Comparison of ENCODE assay signal across 11 cellular contexts in the genomic region with DNA sequence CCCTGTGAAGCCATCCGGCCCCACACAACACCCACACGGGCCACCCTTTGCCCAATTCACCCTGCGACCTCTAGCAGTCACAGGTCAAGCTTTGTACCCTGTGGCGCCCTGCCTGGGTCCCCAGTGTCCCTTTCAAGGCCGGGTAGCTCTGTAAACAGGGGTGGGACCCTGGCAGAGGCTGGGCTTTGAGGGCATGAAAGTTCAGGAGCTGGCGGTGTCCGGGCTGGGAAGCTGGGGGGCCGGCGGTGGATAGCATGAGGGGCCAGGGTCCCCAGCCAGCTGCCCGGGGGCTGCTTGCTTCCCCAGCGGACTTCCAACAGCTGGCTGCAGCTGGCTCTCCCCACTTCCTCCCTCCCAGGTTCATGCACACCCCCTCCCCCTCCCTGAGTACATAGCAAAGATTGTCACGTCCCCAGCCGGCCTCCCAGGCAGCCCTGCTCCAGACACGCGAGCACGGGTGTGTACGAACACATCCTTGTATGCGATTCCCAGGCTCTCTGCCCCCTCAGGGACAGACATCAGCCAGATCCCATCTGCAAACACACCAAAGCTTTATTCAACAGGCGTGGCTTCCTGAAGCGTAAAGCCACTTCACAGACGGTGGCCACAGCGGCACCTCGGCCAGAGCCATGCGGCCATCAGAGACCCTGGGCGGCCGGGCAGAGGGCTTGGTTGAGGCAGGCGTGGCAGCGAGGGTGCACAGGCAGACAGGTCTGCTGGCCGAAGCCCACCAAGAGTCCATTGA. TPM values are rescaled to one million over a fixed set of nuclear protein-coding genes. Genes with fewer than 3 reads are reported as not detected.
A peak's percentile ranks its signal among the peaks of the same experiment; 100 is the strongest.
DNase-seq lines count a peak whose midpoint lies in the region; ATAC-seq and TF ChIP-seq lines count a peak whose summit lies in the region.
"Had no signal": no experiment of that assay in that cellular context is flagged by ENCODE, and none has a peak within 500 bp of the region (broad histone marks: within the 10 kb centered on the region; RNA-seq: fewer than 3 reads in every experiment).

No MANE protein-coding gene starts in this region.

- no peaks in the 10 kb centered on the region for H3K9me3 ChIP-seq in ascending aorta
- no peaks in the 10 kb centered on the region for H3K9me3 ChIP-seq in hepatocyte (ENCODE audit: low read depth)
- H3K9me3 ChIP-seq in stomach smooth muscle (ENCODE audit: control insufficient read depth in 2 of 2, low read length in 2 of 2) = no peaks in the 10 kb centered on the region

- H3K4ac ChIP-seq in mesendoderm (ENCODE audit: low read depth, low read length) = no peak overlapping the region

- H3K27me3 ChIP-seq in ascending aorta (no peaks in the 10 kb centered on the region), hepatocyte (no peaks in the 10 kb centered on the region), stomach smooth muscle (ENCODE audit: control insufficient read depth in 1 of 2, insufficient read depth in 2 of 2, low read length in 2 of 2) (no peaks in the 10 kb centered on the region), mesendoderm (ENCODE audit: insufficient read depth, low read length, poor library complexity) (no peaks in the 10 kb centered on the region)

- H3K4me3 ChIP-seq in ascending aorta (no peak overlapping the region), hepatocyte (no peak overlapping the region), stomach smooth muscle (ENCODE audit: low read length in 2 of 2) (peak overlapping the region in 1 of 2 donors; percentile 35), mesendoderm (ENCODE audit: low read length) (no peak overlapping the region)

- H2BK5ac ChIP-seq in mesendoderm (ENCODE audit: low read length) = no peak overlapping the region

- TF ChIP-seq CTCF in ascending aorta (IDR thresholded peaks at IDR 0.05) = no peak
- TF ChIP-seq CTCF in hepatocyte (IDR thresholded peaks at IDR 0.05; ENCODE audit: poor library complexity) = no peak

- H3K79me1 ChIP-seq in mesendoderm (ENCODE audit: low read length) = no peaks in the 10 kb centered on the region

- no peak overlapping the region for H3K23ac ChIP-seq in mesendoderm (ENCODE audit: low read length)

- H2AK5ac ChIP-seq in mesendoderm (ENCODE audit: low read length) = no peak overlapping the region

- no peak overlapping the region for H3K56ac ChIP-seq in mesendoderm (ENCODE audit: low read length)

- H3K36me3 ChIP-seq in ascending aorta = peaks cover 4 to 15% of the 10 kb centered on the region in 2 donors
- H3K36me3 ChIP-seq in hepatocyte (replicated peaks; ENCODE audit: insufficient read depth, low read depth) = no peaks in the 10 kb centered on the region
- peaks cover 0 to 2% of the 10 kb centered on the region in 2 donors for H3K36me3 ChIP-seq in stomach smooth muscle (ENCODE audit: control insufficient read depth in 2 of 2, insufficient read depth in 2 of 2, low read length in 2 of 2)
- H3K36me3 ChIP-seq in mesendoderm (ENCODE audit: control insufficient read depth, insufficient read depth, low read length) = no peaks in the 10 kb centered on the region

- DNase-seq in NCI-H1417 (lab: John Stamatoyannopoulos, UW) (peak; percentile 24 to 88 (median 59)), NCI-H1417 treated with DMSO at 0.1 percent for 48 hours (lab: John Stamatoyannopoulos, UW) (no peak), ascending aorta (ENCODE audit: low spot score in 2 of 2) (no peak), hepatocyte (ENCODE audit: low spot score) (peak; percentile 95), mesendoderm (no peak), GOT3 (lab: John Stamatoyannopoulos, UW) (no peak)
- DNase-seq: 8988T; activated CD4-positive, alpha-beta T cell treated with anti-CD3 and anti-CD28 coated beads for 1 hour had no signal

- H3K79me2 ChIP-seq in hepatocyte = peaks cover 5% of the 10 kb centered on the region
- H3K79me2 ChIP-seq in mesendoderm (ENCODE audit: control insufficient read depth, insufficient read depth, low read length) = no peaks in the 10 kb centered on the region

- no peaks in the 10 kb centered on the region for H3K9me2 ChIP-seq in hepatocyte (replicated peaks; ENCODE audit: insufficient read depth)

- H3K4me1 ChIP-seq in ascending aorta (peaks cover 16 to 31% of the 10 kb centered on the region in 2 donors), hepatocyte (ENCODE audit: insufficient read depth) (peaks cover 67% of the 10 kb centered on the region), stomach smooth muscle (ENCODE audit: control insufficient read depth, insufficient read depth, low read length) (peaks cover 65% of the 10 kb centered on the region), mesendoderm (ENCODE audit: control insufficient read depth, low read depth, low read length) (no peaks in the 10 kb centered on the region)

- no peak for ATAC-seq in GM18858 (IDR thresholded peaks at IDR 0.05; ENCODE audit: unreplicated experiment)

- no peak overlapping the region for H3K18ac ChIP-seq in mesendoderm (ENCODE audit: low read length)

- H2AFZ ChIP-seq in hepatocyte = no peak overlapping the region

- H2BK15ac ChIP-seq in mesendoderm (replicated peaks; ENCODE audit: low read depth) = no peak overlapping the region

- H3K27ac ChIP-seq in ascending aorta = peak overlapping the region; percentile 25 to 51
- H3K27ac ChIP-seq in hepatocyte = peak overlapping the region; percentile 94
- H3K27ac ChIP-seq in stomach smooth muscle (ENCODE audit: low read length) = peak overlapping the region; percentile 46
- no peak overlapping the region for H3K27ac ChIP-seq in mesendoderm (ENCODE audit: low read depth, low read length)

- no peaks in the 10 kb centered on the region for H4K20me1 ChIP-seq in hepatocyte (ENCODE audit: insufficient read depth, poor library complexity, severe bottlenecking)

- H4K5ac ChIP-seq in mesendoderm (ENCODE audit: low read length) = no peak overlapping the region

- H4K8ac ChIP-seq in mesendoderm (ENCODE audit: low read depth, low read length) = no peak overlapping the region

- WGBS in hepatocyte (ENCODE audit: low lambda C conversion rate, missing lambda C conversion rate) = 28% methylated on average over 28 of the region's 29 CpGs
- no CpG with 5 or more reads among the region's 29 CpGs for WGBS in mesendoderm (ENCODE audit: extremely low coverage, insufficient coverage, low lambda C conversion rate)

- peak overlapping the region; percentile 58 for H3K4me2 ChIP-seq in hepatocyte
- no peak overlapping the region for H3K4me2 ChIP-seq in mesendoderm (ENCODE audit: low read length)

- H3K9ac ChIP-seq in stomach smooth muscle (ENCODE audit: low read length in 2 of 2) = no peak overlapping the region
- H3K9ac ChIP-seq in mesendoderm (ENCODE audit: low read length) = no peak overlapping the region

- H2BK120ac ChIP-seq in mesendoderm (ENCODE audit: low read depth, low read length) = no peak overlapping the region

- intact Hi-C loops in ascending aorta (cut with DNase I) = no loop called here

RNA-seq across cellular contexts. Expression of gene NTHL1, which starts 8.2 kb away (rescaled TPM):
- total RNA-seq in ascending aorta = 59.5 TPM
- 19.6 and 20.2 TPM in 2 replicates for total RNA-seq in hepatocyte
- 23.4 and 28.5 TPM in 2 replicates for polyA plus RNA-seq in hepatocyte
- polyA plus RNA-seq in mesendoderm (2013, experiment 1 of 2) = 36.8 TPM
- polyA plus RNA-seq in mesendoderm (2013, experiment 2 of 2) = 36.0 TPM

RNA-seq across cellular contexts. Expression of gene TSC2, which starts 8.3 kb away (rescaled TPM):
- total RNA-seq in ascending aorta (258 TPM), hepatocyte (39.5 and 41.8 TPM in 2 replicates)
- polyA plus RNA-seq in hepatocyte = 78.7 and 113 TPM in 2 replicates
- 42.5 TPM for polyA plus RNA-seq in mesendoderm (2013, experiment 1 of 2)
- 41.1 TPM for polyA plus RNA-seq in mesendoderm (2013, experiment 2 of 2)

RNA-seq across cellular contexts. Expression of gene NHERF2, which starts 12.8 kb away (rescaled TPM):
- total RNA-seq in ascending aorta = 123 TPM
- total RNA-seq in hepatocyte = 25.9 and 29.6 TPM in 2 replicates
- polyA plus RNA-seq in hepatocyte = 37.7 and 43.8 TPM in 2 replicates
- polyA plus RNA-seq in mesendoderm (2013, experiment 1 of 2) = 6.2 TPM
- 7.1 TPM for polyA plus RNA-seq in mesendoderm (2013, experiment 2 of 2)
- polyA plus RNA-seq: IgD-negative memory B cell had no signal

RNA-seq across cellular contexts. Expression of gene NPW, which starts 19.9 kb away (rescaled TPM):
- total RNA-seq in ascending aorta = not detected
- 2.7 and 4.1 TPM in 2 replicates for total RNA-seq in hepatocyte
- 45.2 and 57.6 TPM in 2 replicates for polyA plus RNA-seq in hepatocyte
- 2.7 TPM for polyA plus RNA-seq in mesendoderm (2013, experiment 1 of 2)
- 2.7 TPM for polyA plus RNA-seq in mesendoderm (2013, experiment 2 of 2)
- polyA plus RNA-seq: IgD-negative memory B cell had no signal

RNA-seq across cellular contexts. Expression of gene ZNF598, which starts 29.8 kb away (rescaled TPM):
- total RNA-seq in ascending aorta (31.1 TPM), hepatocyte (22.8 and 42.6 TPM in 2 replicates)
- 29.5 and 36.8 TPM in 2 replicates for polyA plus RNA-seq in hepatocyte
- 32.7 TPM for polyA plus RNA-seq in mesendoderm (2013, experiment 1 of 2)
- polyA plus RNA-seq in mesendoderm (2013, experiment 2 of 2) = 32.2 TPM

Comparison
In these comparisons a context has a peak if more than half of its experiments do, and no peak if none do; other contexts are left out.
1. DNase-seq: peak in NCI-H1417 (3 of 3) and hepatocyte (single experiment); none in NCI-H1417 treated with DMSO at 0.1 percent for 48 hours (single experiment), ascending aorta (0 of 2), mesendoderm (single experiment) and GOT3 (single experiment).